ENCODE assay signal across 28 cellular contexts in genomic region chr14:104072586-104072985, GRCh38. TPM values are rescaled to one million over a fixed set of nuclear protein-coding genes. Genes with fewer than 3 reads are reported as not detected.
"Had no signal": no experiment of that assay in that cellular context is flagged by ENCODE, and none has a peak within 500 bp of the region (broad histone marks: within the 10 kb centered on the region; RNA-seq: fewer than 3 reads in every experiment).

No MANE protein-coding gene starts in this region.

- H3K27me3 ChIP-seq: adrenal gland, body of pancreas, cardiac muscle cell, foreskin keratinocyte had no signal

- H3K27ac ChIP-seq: adrenal gland, body of pancreas, cardiac muscle cell, foreskin keratinocyte, heart right ventricle, thoracic aorta, VCaP had no signal

- H3K4me3 ChIP-seq: adrenal gland, body of pancreas, cardiac muscle cell, heart right ventricle, thoracic aorta had no signal

- H3K9me3 ChIP-seq: adrenal gland, body of pancreas had no signal

- ATAC-seq: activated T-cell treated with anti-CD3 and anti-CD28 coated beads, Interleukin-2, amount 50 U/mL, for 72 hours; body of pancreas; effector memory CD8-positive, alpha-beta T cell; foreskin keratinocyte; heart right ventricle; left cardiac atrium; left ventricle myocardium superior; right cardiac atrium; stimulated activated naive CD8-positive, alpha-beta T cell treated with anti-CD3 and anti-CD28 coated beads, Interleukin-15, Interleukin-2, amounts not matched to agents 100 U/mL and 50 U/mL, for 24 hours had no signal

- H3K36me3 ChIP-seq: adrenal gland, cardiac muscle cell, heart right ventricle, thoracic aorta had no signal

- H3K4me1 ChIP-seq: adrenal gland, body of pancreas, foreskin keratinocyte, heart right ventricle had no signal

- DNase-seq: activated CD4-positive, alpha-beta T cell treated with anti-CD3 and anti-CD28 coated beads for 4 hours; activated CD4-positive, alpha-beta T cell treated with anti-CD3 and anti-CD28 coated beads, Interleukin-2, amount 50 U/mL, for 4 hours; activated naive CD4-positive, alpha-beta T cell; activated naive CD8-positive, alpha-beta T cell treated with anti-CD3 and anti-CD28 coated beads for 36 hours; activated T-cell treated with anti-CD3 and anti-CD28 coated beads for 4 hours; activated T-cell treated with anti-CD3 and anti-CD28 coated beads, Interleukin-2, amount 50 U/mL, for 72 hours; adrenal gland; aorta; body of pancreas; cortex of kidney; effector memory CD8-positive, alpha-beta T cell; erythroblast; heart right ventricle; left cardiac atrium; left ventricle myocardium superior; posterior cingulate gyrus; right cardiac atrium; stimulated activated CD4-positive, alpha-beta T cell treated with anti-CD3 and anti-CD28 coated beads, Interleukin-2, amount 100 ng/mL, for 48 hours; stimulated activated naive CD8-positive, alpha-beta T cell treated with anti-CD3 and anti-CD28 coated beads, Interleukin-15, Interleukin-2, amounts not matched to agents 100 U/mL and 50 U/mL, for 24 hours; T-helper 2 cell; trophoblast cell had no signal

RNA-seq across cellular contexts. Expression of gene ASPG, which starts 12.9 kb away (rescaled TPM):
- total RNA-seq: activated naive CD8-positive, alpha-beta T cell treated with anti-CD3 and anti-CD28 coated beads for 36 hours; chondrocyte; lung microvascular endothelial cell; osteoblast had no signal
